In the genomic region with DNA sequence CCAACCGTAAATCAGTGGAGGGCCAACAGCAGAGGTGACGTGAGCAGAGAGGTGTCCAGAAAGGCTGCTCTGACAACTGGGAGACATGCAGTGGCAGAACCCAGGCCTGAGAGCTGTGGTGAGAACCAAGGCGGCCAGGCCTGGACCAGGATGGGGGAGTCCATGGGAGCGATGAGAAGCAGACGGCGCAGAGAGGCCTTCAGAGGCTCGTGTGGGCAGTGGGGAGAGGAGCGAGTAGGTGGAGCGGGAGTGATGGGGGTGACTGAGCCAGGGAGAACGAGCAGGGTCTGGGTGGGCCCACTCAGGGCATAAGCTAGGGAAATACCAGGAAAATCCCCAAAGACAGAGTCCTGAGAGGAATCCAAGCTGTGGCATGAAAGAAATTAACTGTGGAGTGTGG, we compare ENCODE assay signal across 1 cellular context.
TF ChIP-seq lines count a peak whose summit lies in the region.

No MANE protein-coding gene starts in this region.

TF ChIP-seq in H1, 55 proteins besides CTCF, POLR2A, EP300 and RAD21:
- TF ChIP-seq CBX8 (IDR thresholded peaks at IDR 0.05; ENCODE audit: borderline replicate concordance, low read depth, low read length) = no peak
- no peak for TF ChIP-seq TEAD4 (IDR thresholded peaks at IDR 0.05; ENCODE audit: low read depth, low read length)
- TF ChIP-seq GTF2F1 (IDR thresholded peaks at IDR 0.05; ENCODE audit: borderline replicate concordance, low read depth, low read length) = no peak
- TF ChIP-seq ZNF274 (IDR thresholded peaks at IDR 0.05; ENCODE audit: borderline replicate concordance, extremely low read depth, low read length) = no peak
- TF ChIP-seq POU5F1 (IDR thresholded peaks at IDR 0.05; ENCODE audit: low read depth, low read length) = no peak
- no peak for TF ChIP-seq SUZ12 (IDR thresholded peaks at IDR 0.05; ENCODE audit: low read length)
- no peak for TF ChIP-seq CREB1 (IDR thresholded peaks at IDR 0.05)
- TF ChIP-seq FOSL1 (IDR thresholded peaks at IDR 0.05; ENCODE audit: insufficient read depth, low read depth, low read length) = no peak
- no peak for TF ChIP-seq EGR1 (IDR thresholded peaks at IDR 0.05; ENCODE audit: borderline replicate concordance, low read depth, low read length)
- TF ChIP-seq RNF2 (IDR thresholded peaks at IDR 0.05; ENCODE audit: borderline replicate concordance, low read depth, low read length, missing control alignments, poor library complexity, severe bottlenecking) = no peak
